ENCODE assay signal across 8 cellular contexts in genomic region chr9:35656841-35657326, GRCh38. TPM values are rescaled to one million over a fixed set of nuclear protein-coding genes. Genes with fewer than 3 reads are reported as not detected.
DNase-seq lines count a peak whose midpoint lies in the region; ATAC-seq, FAIRE-seq and TF ChIP-seq lines count a peak whose summit lies in the region.

No MANE protein-coding gene starts in this region.

- 34 to 57% (median 50%) methylated on average over 14 of the region's 14 CpGs for WGBS in stomach, 5 donors

- no peaks in the 10 kb centered on the region for H3K27me3 ChIP-seq in stomach

- peak overlapping the region; percentile 94 to 100 (median 98) for H3K27ac ChIP-seq in stomach

- peak overlapping the region; percentile 92 for H3K4me3 Mint-ChIP-seq in activated naive CD8-positive, alpha-beta T cell treated with anti-CD3 and anti-CD28 coated beads, Interleukin-2, amount 10 ng/mL, durations not matched to agents 7 days and 5 days
- H3K4me3 Mint-ChIP-seq in immature natural killer cell = peak overlapping the region; percentile 81 to 91 (median 87)

- H3K36me3 ChIP-seq in stomach = peaks cover 10 to 18% (median 14%) of the 10 kb centered on the region in 4 donors

- peak overlapping the region; percentile 68 to 96 (median 84) for H3K4me3 ChIP-seq in stomach

- H3K27me3 Mint-ChIP-seq in activated naive CD8-positive, alpha-beta T cell treated with anti-CD3 and anti-CD28 coated beads, Interleukin-2, amount 10 ng/mL, durations not matched to agents 7 days and 5 days = no peaks in the 10 kb centered on the region
- H3K27me3 Mint-ChIP-seq in immature natural killer cell (ENCODE audit: low read depth in 3 of 3) = peaks cover 11 to 30% (median 24%) of the 10 kb centered on the region in 3 donors

- no peaks in the 10 kb centered on the region for H3K9me3 ChIP-seq in stomach

- no peak for FAIRE-seq in GM12892 (lab: Jason Lieb, UNC)

- TF ChIP-seq POLR2A in stomach (IDR thresholded peaks at IDR 0.05) (no peak), GM12892 (IDR thresholded peaks at IDR 0.05; ENCODE audit: low read depth, low read length) (no peak)

- DNase-seq in DMS79 (lab: John Stamatoyannopoulos, UW) = peak; percentile 33
- DNase-seq in DMS79 treated with DMSO at 0.1 percent for 48 hours (lab: John Stamatoyannopoulos, UW) = no peak
- DNase-seq in activated naive CD8-positive, alpha-beta T cell treated with anti-CD3 and anti-CD28 coated beads, Interleukin-2, amount 10 ng/mL, durations not matched to agents 7 days and 5 days = no peak
- no peak for DNase-seq in immature natural killer cell
- DNase-seq in stomach = no peak
- no peak for DNase-seq in GM12892 (ENCODE audit: insufficient read length)
- DNase-seq in left lobe of liver (ENCODE audit: low spot score) = no peak
- DNase-seq in T1000 (lab: John Stamatoyannopoulos, UW) = no peak

- H3K36me3 Mint-ChIP-seq in activated naive CD8-positive, alpha-beta T cell treated with anti-CD3 and anti-CD28 coated beads, Interleukin-2, amount 10 ng/mL, durations not matched to agents 7 days and 5 days = peaks cover 26% of the 10 kb centered on the region
- H3K36me3 Mint-ChIP-seq in immature natural killer cell = peaks cover 11 to 22% (median 22%) of the 10 kb centered on the region in 3 donors

- no peak for TF ChIP-seq CTCF in stomach (IDR thresholded peaks at IDR 0.05)

- intact Hi-C loops in stomach (cut with DNase I; ENCODE audit: low total_unique reads) = no loop called here

- H3K9me3 Mint-ChIP-seq in activated naive CD8-positive, alpha-beta T cell treated with anti-CD3 and anti-CD28 coated beads, Interleukin-2, amount 10 ng/mL, durations not matched to agents 7 days and 5 days = no peaks in the 10 kb centered on the region
- H3K9me3 Mint-ChIP-seq in immature natural killer cell = peaks cover 0 to 5% (median 3%) of the 10 kb centered on the region in 6 donors

- H3K27ac Mint-ChIP-seq in activated naive CD8-positive, alpha-beta T cell treated with anti-CD3 and anti-CD28 coated beads, Interleukin-2, amount 10 ng/mL, durations not matched to agents 7 days and 5 days = peak overlapping the region; percentile 98
- H3K27ac Mint-ChIP-seq in immature natural killer cell = peak overlapping the region; percentile 97 to 100 (median 99)

- peaks cover 38 to 52% (median 47%) of the 10 kb centered on the region in 4 donors for H3K4me1 ChIP-seq in stomach

- H3K4me1 Mint-ChIP-seq in activated naive CD8-positive, alpha-beta T cell treated with anti-CD3 and anti-CD28 coated beads, Interleukin-2, amount 10 ng/mL, durations not matched to agents 7 days and 5 days = peaks cover 54% of the 10 kb centered on the region
- peaks cover 55 to 64% of the 10 kb centered on the region in 2 donors for H3K4me1 Mint-ChIP-seq in immature natural killer cell

- ATAC-seq in activated naive CD8-positive, alpha-beta T cell treated with anti-CD3 and anti-CD28 coated beads, Interleukin-2, amount 10 ng/mL, durations not matched to agents 7 days and 5 days (ENCODE audit: low read depth) = no peak
- ATAC-seq in left lobe of liver = no peak

- POLR2A ChIA-PET in activated naive CD8-positive, alpha-beta T cell treated with anti-CD3 and anti-CD28 coated beads, Interleukin-2, amount 10 ng/mL, durations not matched to agents 7 days and 5 days (lab: Charles Lee) = interaction anchor here (1.5 to 10.6 kb wide), 7 partner anchors 8 to 92 kb away, joined by 5 to 214 read pairs (median 14); partner anchors contain the start of genes ARHGEF39, CD72, CREB3 and GBA2

- no peak for TF ChIP-seq EP300 in stomach (IDR thresholded peaks at IDR 0.05)

RNA-seq across cellular contexts. Expression of gene RMRP, which starts 0.9 kb away (rescaled TPM):
- total RNA-seq in activated naive CD8-positive, alpha-beta T cell treated with anti-CD3 and anti-CD28 coated beads, Interleukin-2, amount 10 ng/mL, durations not matched to agents 7 days and 5 days = over 10,000 TPM; 10,447 to 10,452 TPM
- polyA plus RNA-seq in immature natural killer cell = 10 to 100 TPM in 1 of 3 donors, not detected in 2; 23.0 TPM
- total RNA-seq in stomach = over 10,000 TPM in 4 of 5 donors, 1,000 to 10,000 TPM in 1; 1,379 to 137,340 (median 23,544) TPM
- 10 to 100 TPM in 1 of 3 donors, not detected in 2; 64.3 TPM for polyA plus RNA-seq in stomach
- polyA plus RNA-seq in GM12892 (2012; ENCODE audit: missing spikeins) = not detected
- total RNA-seq in left lobe of liver = 13,056 TPM

RNA-seq across cellular contexts. Expression of gene CCDC107, which starts 1.2 kb away (rescaled TPM):
- total RNA-seq in activated naive CD8-positive, alpha-beta T cell treated with anti-CD3 and anti-CD28 coated beads, Interleukin-2, amount 10 ng/mL, durations not matched to agents 7 days and 5 days = 10 to 100 TPM; 32.7 to 36.3 TPM
- polyA plus RNA-seq in immature natural killer cell (100 to 1,000 TPM; 101 to 106 (median 103) TPM), stomach (10 to 100 TPM; 58.8 to 86.4 (median 69.7) TPM)
- total RNA-seq in stomach (100 to 1,000 TPM in 1 of 5 donors, 10 to 100 TPM in 4; 15.6 to 104 (median 28.1) TPM), left lobe of liver (12.6 TPM)
- polyA plus RNA-seq in GM12892 (2012; ENCODE audit: missing spikeins) = 12.7 TPM

RNA-seq across cellular contexts. Expression of gene SIT1, which starts 6.2 kb away (rescaled TPM):
- 100 to 1,000 TPM; 174 to 195 TPM for total RNA-seq in activated naive CD8-positive, alpha-beta T cell treated with anti-CD3 and anti-CD28 coated beads, Interleukin-2, amount 10 ng/mL, durations not matched to agents 7 days and 5 days
- polyA plus RNA-seq in immature natural killer cell (1 to 10 TPM in 1 of 3 donors, under 1 TPM in 2; 0.26 to 1.4 (median 0.49) TPM), stomach (1 to 10 TPM in 1 of 3 donors, under 1 TPM in 2; 0.62 to 1.1 (median 0.95) TPM)
- total RNA-seq in stomach (1 to 10 TPM in 2 of 5 donors, not detected in 3; 2.0 to 2.3 TPM), left lobe of liver (0.23 TPM)
- 24.3 TPM for polyA plus RNA-seq in GM12892 (2012; ENCODE audit: missing spikeins)

RNA-seq across cellular contexts. Expression of gene ARHGEF39, which starts 8.1 kb away (rescaled TPM):
- 10 to 100 TPM; 13.1 to 13.4 TPM for total RNA-seq in activated naive CD8-positive, alpha-beta T cell treated with anti-CD3 and anti-CD28 coated beads, Interleukin-2, amount 10 ng/mL, durations not matched to agents 7 days and 5 days
- 1 to 10 TPM in 2 of 3 donors, under 1 TPM in 1; 0.92 to 1.9 (median 1.1) TPM for polyA plus RNA-seq in immature natural killer cell
- total RNA-seq in stomach = 10 to 100 TPM in 3 of 5 donors, 1 to 10 TPM in 2; 1.8 to 58.3 (median 11.6) TPM
- polyA plus RNA-seq in stomach = 1 to 10 TPM; 2.8 to 4.3 (median 3.2) TPM
- polyA plus RNA-seq in GM12892 (2012; ENCODE audit: missing spikeins) = 8.6 TPM
- 0.40 TPM for total RNA-seq in left lobe of liver

RNA-seq across cellular contexts. Expression of gene CA9, which starts 16.8 kb away (rescaled TPM):
- total RNA-seq in activated naive CD8-positive, alpha-beta T cell treated with anti-CD3 and anti-CD28 coated beads, Interleukin-2, amount 10 ng/mL, durations not matched to agents 7 days and 5 days = 1 to 10 TPM in 1 of 2 experiments, under 1 TPM in 1; 0.86 to 1.2 TPM
- polyA plus RNA-seq in immature natural killer cell (not detected), stomach (100 to 1,000 TPM; 115 to 653 (median 541) TPM)
- total RNA-seq in stomach (100 to 1,000 TPM in 3 of 5 donors, 10 to 100 TPM in 1, 1 to 10 TPM in 1; 1.2 to 670 (median 161) TPM), left lobe of liver (0.96 TPM)
- polyA plus RNA-seq in GM12892 (2012; ENCODE audit: missing spikeins) = 2.0 TPM

Comparison
In these comparisons a context has a peak if more than half of its experiments do, and no peak if none do; other contexts are left out.
1. RNA of gene SIT1, which starts 6.2 kb away (total RNA-seq): 174 to 195 TPM in activated naive CD8-positive, alpha-beta T cell treated with anti-CD3 and anti-CD28 coated beads, Interleukin-2, amount 10 ng/mL, durations not matched to agents 7 days and 5 days; 0.23 TPM in left lobe of liver (single experiment) and 2.0 to 2.3 TPM in stomach; every median in the first group is over 10 times any median in the second.